Comparison of ENCODE assay signal across 14 cellular contexts in the genomic region with DNA sequence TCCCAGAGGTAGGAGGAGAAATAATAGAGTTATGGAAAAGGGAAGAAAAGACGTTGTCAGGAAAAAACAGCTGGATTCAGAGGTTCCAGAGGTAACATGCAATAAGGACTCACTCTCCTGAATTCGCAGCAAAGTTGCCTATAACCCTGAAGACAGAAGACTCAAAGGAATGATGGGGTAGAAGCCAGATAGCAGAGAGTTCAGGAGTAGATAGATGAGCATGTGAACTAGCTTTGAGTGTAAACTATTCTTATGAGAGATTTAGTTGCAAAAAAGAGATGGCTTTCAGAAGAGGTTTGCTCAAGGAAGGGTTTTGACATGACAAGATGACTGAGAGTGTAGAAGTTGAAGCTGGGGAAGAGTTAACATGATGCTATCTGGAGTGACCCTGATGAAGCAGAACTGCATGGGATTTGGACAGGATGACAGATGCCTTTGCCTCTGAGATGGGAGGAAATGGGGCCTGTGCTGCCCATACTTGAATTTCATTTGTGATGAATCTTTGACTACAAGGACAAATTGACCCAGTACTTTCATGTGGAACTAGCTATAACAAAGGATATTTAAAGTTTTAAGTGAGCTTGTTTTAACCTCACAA.
DNase-seq lines count a peak whose midpoint lies in the region; ATAC-seq, FAIRE-seq and TF ChIP-seq lines count a peak whose summit lies in the region.
"Had no signal": no experiment of that assay in that cellular context is flagged by ENCODE, and none has a peak within 500 bp of the region (broad histone marks: within the 10 kb centered on the region; RNA-seq: fewer than 3 reads in every experiment).

No MANE protein-coding gene starts in this region.

- peaks cover 18% of the 10 kb centered on the region for H3K4me1 Mint-ChIP-seq in memory B cell
- no peaks in the 10 kb centered on the region for H3K4me1 Mint-ChIP-seq in activated naive CD8-positive, alpha-beta T cell treated with anti-CD3 and anti-CD28 coated beads for 36 hours

- H3K9me3 Mint-ChIP-seq in memory B cell = peaks cover 1% of the 10 kb centered on the region
- H3K9me3 Mint-ChIP-seq in activated naive CD8-positive, alpha-beta T cell treated with anti-CD3 and anti-CD28 coated beads for 36 hours = no peaks in the 10 kb centered on the region

- no peaks in the 10 kb centered on the region for H4K20me1 ChIP-seq in IMR-90 (ENCODE audit: insufficient read depth, low read length)
- H4K20me1 ChIP-seq in K562 (replicated peaks; ENCODE audit: control insufficient read depth, insufficient read depth, low read length) = no peaks in the 10 kb centered on the region

- no peak overlapping the region for H2AK9ac ChIP-seq in IMR-90 (replicated peaks; ENCODE audit: low read depth, low read length, poor library complexity)

- FAIRE-seq in K562 (lab: Jason Lieb, UNC) = peak; percentile 64
- FAIRE-seq: G401.6, H54 had no signal

- H4K8ac ChIP-seq in IMR-90 (ENCODE audit: low read depth in 2 of 2, low read length in 2 of 2) = no peak overlapping the region

- H2BK15ac ChIP-seq in IMR-90 (ENCODE audit: low read depth, low read length) = no peak overlapping the region

- H4K91ac ChIP-seq in IMR-90 (ENCODE audit: insufficient read depth, low read depth, low read length) = no peak overlapping the region

- H2BK5ac ChIP-seq in IMR-90 (ENCODE audit: low read depth, low read length, poor library complexity, severe bottlenecking) = no peak overlapping the region

- 29% methylated on average over 1 of the region's 2 CpGs; no CpG with 5 or more reads in 1 of the 2 experiments for WGBS in IMR-90 (ENCODE audit: extremely low coverage in 2 of 2, insufficient read length in 1 of 2), 2 experiments
- 11% methylated on average over 2 of the region's 2 CpGs for WGBS in K562 (ENCODE audit: insufficient coverage, low coverage, missing lambda C conversion rate)
- 79% methylated on average over 2 of the region's 2 CpGs for WGBS in urinary bladder

- no peak overlapping the region; the same call in 1 of the 2 replicates for H3K18ac ChIP-seq in IMR-90 (ENCODE audit: low read depth, low read length)

- H3K36me3 Mint-ChIP-seq in memory B cell = peaks cover 10% of the 10 kb centered on the region
- no peaks in the 10 kb centered on the region for H3K36me3 Mint-ChIP-seq in activated naive CD8-positive, alpha-beta T cell treated with anti-CD3 and anti-CD28 coated beads for 36 hours

- no peak overlapping the region for H3K23ac ChIP-seq in IMR-90 (ENCODE audit: low read depth, low read length)

- no peak overlapping the region for H2BK120ac ChIP-seq in IMR-90 (ENCODE audit: low read depth, low read length)

- TF ChIP-seq RAD21 in IMR-90 (IDR thresholded peaks at IDR 0.05; ENCODE audit: low read length) (no peak), K562 (CRISPR knock-in tag; conservative IDR thresholded peaks at IDR 0.05 in 1 of 2, IDR thresholded peaks at IDR 0.05 in 1 of 2) (no peak)

- H3K4me3 ChIP-seq in IMR-90 (ENCODE audit: insufficient read depth, low read depth, low read length) (no peak overlapping the region), K562 (no peak overlapping the region), urinary bladder (ENCODE audit: low read depth, low read length) (no peak overlapping the region)

- no peaks in the 10 kb centered on the region for H3K27me3 ChIP-seq in IMR-90 (ENCODE audit: control insufficient read depth, insufficient read depth, low read length)
- H3K27me3 ChIP-seq in K562 (ENCODE audit: control insufficient read depth in 2 of 2, insufficient read depth in 2 of 2, low read length in 2 of 2) = no peaks in the 10 kb centered on the region

- H3K9ac ChIP-seq in IMR-90 (ENCODE audit: low read depth, low read length) = no peak overlapping the region
- peak overlapping the region in 1 of 2 experiments; percentile 63; a peak in 2 of 4 replicates for H3K9ac ChIP-seq in K562 (ENCODE audit: insufficient read depth in 1 of 2, low read depth in 2 of 2, low read length in 2 of 2)

- H3K36me3 ChIP-seq in IMR-90 (ENCODE audit: control insufficient read depth, insufficient read depth, low read length) = no peaks in the 10 kb centered on the region
- peaks cover 48% of the 10 kb centered on the region for H3K36me3 ChIP-seq in K562 (ENCODE audit: control insufficient read depth, insufficient read depth, low read length)
- no peaks in the 10 kb centered on the region for H3K36me3 ChIP-seq in urinary bladder (ENCODE audit: insufficient read depth)

- H3K4me1 ChIP-seq in IMR-90 (ENCODE audit: control insufficient read depth, insufficient read depth, low read length) (peaks cover 1% of the 10 kb centered on the region; the same call in 1 of the 2 replicates), K562 (replicated peaks in 1 of 2; ENCODE audit: control insufficient read depth in 2 of 2, insufficient read depth in 2 of 2, low read length in 2 of 2) (peaks cover 0 to 62% of the 10 kb centered on the region in 2 experiments; a peak in 3 of 5 replicates), urinary bladder (ENCODE audit: insufficient read depth) (no peaks in the 10 kb centered on the region)

- H3K9me1 ChIP-seq in IMR-90 (ENCODE audit: insufficient read depth, low read length) (0 out of 2 replicates have a peak, but pooled peaks cover 3% of the 10 kb centered on the region), K562 (ENCODE audit: control insufficient read depth, insufficient read depth, low read length) (no peaks in the 10 kb centered on the region)

- H3K4ac ChIP-seq in IMR-90 (ENCODE audit: low read depth, low read length) = no peak overlapping the region

- peak overlapping the region; percentile 6 for H3K27ac Mint-ChIP-seq in memory B cell
- H3K27ac Mint-ChIP-seq in activated naive CD8-positive, alpha-beta T cell treated with anti-CD3 and anti-CD28 coated beads for 36 hours = no peak overlapping the region

- no peak for ATAC-seq in IMR-90 (ENCODE audit: low read depth)
- ATAC-seq in K562 = peak; percentile 61
- ATAC-seq in memory B cell (ENCODE audit: low read depth) = no peak
- no peak for ATAC-seq in HG02973 (IDR thresholded peaks at IDR 0.05; ENCODE audit: unreplicated experiment)

- TF ChIP-seq CTCF in IMR-90 (conservative IDR thresholded peaks at IDR 0.05; ENCODE audit: low read depth, low read length) (no peak), K562 (IDR thresholded peaks at IDR 0.05 in 2 of 3, conservative IDR thresholded peaks at IDR 0.05 in 1 of 3; ENCODE audit: insufficient read depth in 2 of 3, low read depth in 1 of 3, low read length in 3 of 3) (no peak)

- CTCF ChIA-PET in IMR-90 (lab: Yijun Ruan, JAX) = no interaction called here
- CTCF ChIA-PET in K562 (lab: Yijun Ruan, JAX; ENCODE audit: low intra/inter-chr PET ratio) = no interaction called here

- no peak for TF ChIP-seq EP300 in K562 (IDR thresholded peaks at IDR 0.05; ENCODE audit: low read length)

- 0 out of 2 replicates have a peak overlapping the region, but pooled peaks have one; percentile 31 for H2BK20ac ChIP-seq in IMR-90 (ENCODE audit: low read depth, low read length)

- H3K79me1 ChIP-seq in IMR-90 (ENCODE audit: low read depth in 1 of 2, low read length in 2 of 2) = no peaks in the 10 kb centered on the region

- in situ Hi-C loops in IMR-90 (cut with MboI; ENCODE audit: low sequenced_read_pairs) (no loop called here), K562 (cut with MboI) (loop anchor here (5.0 kb wide), 1 partner anchor 220 kb away; no protein-coding TSS in a partner anchor)

- dilution Hi-C loops in IMR-90 (cut with HindIII; ENCODE audit: low sequenced_read_pairs, unreplicated experiment) = no loop called here

- H3K4me3 Mint-ChIP-seq in memory B cell = no peak overlapping the region
- no peak overlapping the region for H3K4me3 Mint-ChIP-seq in activated naive CD8-positive, alpha-beta T cell treated with anti-CD3 and anti-CD28 coated beads for 36 hours

- no peak overlapping the region for H2AFZ ChIP-seq in IMR-90 (replicated peaks; ENCODE audit: low read length, poor library complexity)
- H2AFZ ChIP-seq in K562 (ENCODE audit: low read depth, low read length) = no peak overlapping the region

- no peak overlapping the region for H3K56ac ChIP-seq in IMR-90 (ENCODE audit: extremely low read depth, insufficient read depth, low read length)

- H3K9me3 ChIP-seq in IMR-90 (ENCODE audit: control insufficient read depth, insufficient read depth, low read length) = no peaks in the 10 kb centered on the region
- no peaks in the 10 kb centered on the region for H3K9me3 ChIP-seq in K562 (replicated peaks; ENCODE audit: control insufficient read depth, insufficient read depth, low read depth, low read length)

- DNase-seq in IMR-90 = no peak
- DNase-seq in K562 (ENCODE audit: extremely low read depth in 1 of 4, low spot score in 3 of 4) = peak in 1 of 4 experiments; percentile 71
- DNase-seq in memory B cell (ENCODE audit: low spot score in 2 of 2) = no peak
- DNase-seq in activated naive CD8-positive, alpha-beta T cell treated with anti-CD3 and anti-CD28 coated beads for 36 hours = no peak
- DNase-seq in NOMO-1 treated with DMSO at 0.1 percent for 48 hours (lab: John Stamatoyannopoulos, UW; ENCODE audit: unreplicated experiment) = no peak
- DNase-seq: DND-41, NCI-H187, NCI-H226, NCI-H524 treated with DMSO at 0.1 percent for 48 hours, SIG-M5 had no signal

- POLR2A ChIA-PET in IMR-90 (lab: Charles Lee; ENCODE audit: unreplicated experiment) = no interaction called here
- POLR2A ChIA-PET in K562 (lab: Yijun Ruan, JAX) = no interaction called here

- peaks cover 91% of the 10 kb centered on the region for H3K79me2 ChIP-seq in K562 (ENCODE audit: control insufficient read depth, insufficient read depth, low read length)

- no peak overlapping the region for H4K5ac ChIP-seq in IMR-90 (ENCODE audit: low read depth, low read length)

- H3K27ac ChIP-seq in IMR-90 (ENCODE audit: insufficient read depth, low read length) (no peak overlapping the region), K562 (ENCODE audit: extremely low read depth, low read depth, low read length) (peak overlapping the region; percentile 90), urinary bladder (ENCODE audit: low read depth) (peak overlapping the region; percentile 10)

- H3K4me2 ChIP-seq in IMR-90 (ENCODE audit: low read depth, low read length) (no peak overlapping the region), K562 (ENCODE audit: insufficient read depth, low read length) (peak overlapping the region; percentile 45; the same call in 1 of the 2 replicates)

- TF ChIP-seq POLR2A in IMR-90 (IDR thresholded peaks at IDR 0.05; ENCODE audit: low read depth, low read length) = no peak
- 0 out of 2 replicates have a peak, but pooled peaks have one; percentile 5 for TF ChIP-seq POLR2A in K562 (conservative IDR thresholded peaks at IDR 0.05)

- H2AK5ac ChIP-seq in IMR-90 (ENCODE audit: low read depth, low read length) = no peak overlapping the region

- no TSS peak for BruUV-seq in IMR-90 (replicated peaks; lab: Mats Ljungman, UMichigan)
- no TSS peak for BruUV-seq in K562 (replicated peaks; lab: Mats Ljungman, UMichigan)

- intact Hi-C loops in IMR-90 (cut with micrococcal nuclease) (no loop called here), K562 (cut with micrococcal nuclease) (loop anchor here (1.0 to 5.0 kb wide), 5 partner anchors 16 to 225 kb away; no protein-coding TSS in a partner anchor)

- no peak overlapping the region for H3K14ac ChIP-seq in IMR-90 (replicated peaks; ENCODE audit: low read depth, low read length)

- H3K27me3 Mint-ChIP-seq in memory B cell = no peaks in the 10 kb centered on the region
- no peaks in the 10 kb centered on the region for H3K27me3 Mint-ChIP-seq in activated naive CD8-positive, alpha-beta T cell treated with anti-CD3 and anti-CD28 coated beads for 36 hours

TF ChIP-seq in K562, 482 proteins besides CTCF, POLR2A, EP300 and RAD21 (continues in another document):
- 0 out of 2 replicates have a peak, but pooled peaks have one; percentile 45 for TF ChIP-seq GTF2E2 (tag; IDR thresholded peaks at IDR 0.05)
